Comparison of ENCODE assay signal across 8 cellular contexts in the genomic region with DNA sequence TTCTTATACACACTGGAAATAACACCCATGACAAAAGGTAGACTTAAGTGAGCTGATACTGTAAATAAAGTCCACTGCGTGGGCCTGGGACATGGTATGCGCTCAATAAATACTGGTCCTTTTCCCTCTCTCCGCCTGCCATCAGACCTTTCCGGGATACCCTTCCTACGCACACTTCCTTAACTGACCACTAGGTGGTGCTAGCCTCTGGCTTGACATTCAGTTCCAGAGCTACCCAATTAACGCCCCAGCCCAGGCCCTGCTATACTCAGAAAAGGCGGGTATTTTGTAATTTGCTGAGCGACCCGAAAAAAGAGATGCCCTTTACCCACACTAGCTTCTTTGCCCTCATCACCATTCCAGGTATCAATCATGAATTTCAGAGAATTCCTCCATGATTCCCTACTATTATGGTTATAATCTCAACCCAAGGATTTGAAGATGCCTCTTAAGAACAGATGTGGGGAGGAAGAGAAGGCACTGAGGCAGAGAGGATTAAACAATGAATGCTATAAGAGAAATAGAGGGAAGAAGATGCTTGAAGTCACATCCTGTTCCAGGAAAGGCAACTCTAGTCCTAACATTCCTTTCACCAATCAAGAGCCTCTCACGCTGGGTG. TPM values are rescaled to one million over a fixed set of nuclear protein-coding genes. Genes with fewer than 3 reads are reported as not detected.
DNase-seq lines count a peak whose midpoint lies in the region; ATAC-seq and TF ChIP-seq lines count a peak whose summit lies in the region.

No MANE protein-coding gene starts in this region.

- DNase-seq in DMS 273 (lab: John Stamatoyannopoulos, UW; ENCODE audit: unreplicated experiment) (peak; percentile 83), DMS 273 treated with DMSO at 0.1 percent for 48 hours (lab: John Stamatoyannopoulos, UW) (no peak), NCI-H1417 treated with DMSO at 0.1 percent for 48 hours (lab: John Stamatoyannopoulos, UW) (peak; percentile 36), T-helper 1 cell (peak; percentile 41 to 76 (median 64)), adrenal gland (peak; percentile 69 to 91 (median 81)), right atrium auricular region (ENCODE audit: low spot score) (peak; percentile 83), sciatic nerve (ENCODE audit: low spot score) (peak; percentile 91)

- H3K27ac ChIP-seq in adrenal gland (no peak overlapping the region), right atrium auricular region (no peak overlapping the region)

- no peak overlapping the region for H3K4me3 ChIP-seq in adrenal gland
- no peak overlapping the region for H3K4me3 ChIP-seq in right atrium auricular region

- H3K4me1 ChIP-seq in adrenal gland (replicated peaks in 1 of 2), result peaks cover 4 to 14% of the 10 kb centered on the region in 2 donors
- peaks cover 0 to 16% of the 10 kb centered on the region in 2 donors for H3K4me1 ChIP-seq in right atrium auricular region

- TF ChIP-seq POLR2A in adrenal gland (IDR thresholded peaks at IDR 0.05), result no peak

- H3K9me3 ChIP-seq in adrenal gland (replicated peaks in 1 of 3) (no peaks in the 10 kb centered on the region), right atrium auricular region (no peaks in the 10 kb centered on the region)

- ATAC-seq in sciatic nerve (peak; percentile 15), HG02938 (IDR thresholded peaks at IDR 0.05; ENCODE audit: unreplicated experiment) (no peak)

- H3K36me3 ChIP-seq in adrenal gland (replicated peaks in 1 of 2) (no peaks in the 10 kb centered on the region), right atrium auricular region (no peaks in the 10 kb centered on the region)

- intact Hi-C loops in adrenal gland (cut with DNase I), result loop anchor here in 1 of 2 donors (2.0 kb wide), 1 partner anchor 54 kb away; no protein-coding TSS in a partner anchor
- intact Hi-C loops in sciatic nerve (cut with DNase I), result no loop called here

- TF ChIP-seq CTCF in adrenal gland (IDR thresholded peaks at IDR 0.05) (peak; percentile 93 to 97 (median 96)), right atrium auricular region (IDR thresholded peaks at IDR 0.05) (peak; percentile 84 to 97)

- WGBS in adrenal gland, 4 donors, result 14 to 19% (median 17%) methylated on average over 10 of the region's 10 CpGs

- H3K27me3 ChIP-seq in adrenal gland (no peaks in the 10 kb centered on the region), right atrium auricular region (no peaks in the 10 kb centered on the region)

RNA-seq across cellular contexts. Expression of gene LRP1, which starts 3.9 kb away (rescaled TPM):
- total RNA-seq in adrenal gland (100 to 1,000 TPM; 126 to 307 (median 179) TPM), right atrium auricular region (100 to 1,000 TPM in 1 of 2 donors, 10 to 100 TPM in 1; 89.4 to 211 TPM), sciatic nerve (760 TPM)
- polyA plus RNA-seq in adrenal gland, result 10 to 100 TPM; 21.2 to 81.0 (median 59.2) TPM

RNA-seq across cellular contexts. Expression of gene STAT6, which starts 13.2 kb away (rescaled TPM):
- total RNA-seq in adrenal gland (100 to 1,000 TPM; 109 to 227 (median 155) TPM), right atrium auricular region (10 to 100 TPM; 34.3 to 64.3 TPM), sciatic nerve (187 TPM)
- 100 to 1,000 TPM; 102 to 321 (median 177) TPM for polyA plus RNA-seq in adrenal gland

RNA-seq across cellular contexts. Expression of gene LRP1-AS, which starts 23.1 kb away (rescaled TPM):
- not detected for total RNA-seq in adrenal gland
- not detected for polyA plus RNA-seq in adrenal gland
- total RNA-seq in right atrium auricular region, result not detected
- total RNA-seq in sciatic nerve, result not detected

RNA-seq across cellular contexts. Expression of gene NAB2, which starts 35.5 kb away (rescaled TPM):
- total RNA-seq in adrenal gland, result 10 to 100 TPM; 16.8 to 36.0 (median 18.7) TPM
- polyA plus RNA-seq in adrenal gland, result 10 to 100 TPM in 2 of 3 donors, 1 to 10 TPM in 1; 9.4 to 64.6 (median 56.9) TPM
- 10 to 100 TPM in 1 of 2 donors, 1 to 10 TPM in 1; 9.0 to 21.1 TPM for total RNA-seq in right atrium auricular region
- 52.7 TPM for total RNA-seq in sciatic nerve

RNA-seq across cellular contexts. Expression of gene NEMP1, which starts 45.8 kb away (rescaled TPM):
- total RNA-seq in adrenal gland (10 to 100 TPM in 3 of 8 donors, 1 to 10 TPM in 5; 5.8 to 16.4 (median 8.8) TPM), right atrium auricular region (1 to 10 TPM; 1.9 to 2.2 TPM), sciatic nerve (13.1 TPM)
- 1 to 10 TPM; 2.7 to 5.7 (median 3.1) TPM for polyA plus RNA-seq in adrenal gland
